9 cellular contexts compared by ENCODE assay signal in genomic region chr18:63098014-63098981, GRCh38.
DNase-seq lines count a peak whose midpoint lies in the region; ATAC-seq lines count a peak whose summit lies in the region.
"Had no signal": no experiment of that assay in that cellular context is flagged by ENCODE, and none has a peak within 500 bp of the region (broad histone marks: within the 10 kb centered on the region; RNA-seq: fewer than 3 reads in every experiment).

No MANE protein-coding gene starts in this region.

- no peak overlapping the region for H3K27ac ChIP-seq in substantia nigra (ENCODE audit: low read depth, low read length, poor library complexity, severe bottlenecking)
- H3K27ac ChIP-seq: SK-N-MC had no signal

- H3K27ac Mint-ChIP-seq in activated CD8-positive, alpha-beta memory T cell treated with anti-CD3 and anti-CD28 coated beads, Interleukin-2, amount 10 ng/mL, durations not matched to agents 7 days and 5 days, result peak overlapping the region; percentile 35

- peaks cover 65% of the 10 kb centered on the region for H3K27me3 Mint-ChIP-seq in activated CD8-positive, alpha-beta memory T cell treated with anti-CD3 and anti-CD28 coated beads, Interleukin-2, amount 10 ng/mL, durations not matched to agents 7 days and 5 days

- H3K9me3 Mint-ChIP-seq in activated CD8-positive, alpha-beta memory T cell treated with anti-CD3 and anti-CD28 coated beads, Interleukin-2, amount 10 ng/mL, durations not matched to agents 7 days and 5 days (ENCODE audit: low read depth), result peaks cover 4% of the 10 kb centered on the region

- H3K4me3 Mint-ChIP-seq in activated CD8-positive, alpha-beta memory T cell treated with anti-CD3 and anti-CD28 coated beads, Interleukin-2, amount 10 ng/mL, durations not matched to agents 7 days and 5 days, result no peak overlapping the region

- CTCF ChIA-PET in activated CD8-positive, alpha-beta memory T cell treated with anti-CD3 and anti-CD28 coated beads, Interleukin-2, amount 10 ng/mL, durations not matched to agents 7 days and 5 days (lab: Charles Lee), result interaction anchor here (1.1 to 1.3 kb wide), 3 partner anchors 18 to 53 kb away, joined by 3 read pairs; no protein-coding TSS in a partner anchor

- DNase-seq in activated CD8-positive, alpha-beta memory T cell treated with anti-CD3 and anti-CD28 coated beads, Interleukin-2, amount 10 ng/mL, durations not matched to agents 7 days and 5 days, result peak; percentile 87
- DNase-seq in activated CD8-positive, alpha-beta memory T cell treated with anti-CD3 and anti-CD28 coated beads, Interleukin-2, amount 50 U/mL, for 4 hours, result no peak
- peak; percentile 17 for DNase-seq in activated CD4-positive, alpha-beta T cell treated with anti-CD3 and anti-CD28 coated beads, Interleukin-2, amount 50 U/mL, for 1 hour
- DNase-seq in stimulated activated naive CD8-positive, alpha-beta T cell treated with anti-CD3 and anti-CD28 coated beads, Interleukin-15, Interleukin-2, amounts not matched to agents 100 U/mL and 50 U/mL, for 24 hours, result peak; percentile 45
- no peak for DNase-seq in NCI-H2196 (lab: John Stamatoyannopoulos, UW; ENCODE audit: unreplicated experiment)
- DNase-seq in substantia nigra (lab: John Stamatoyannopoulos, UW), result no peak
- no peak for DNase-seq in GM03348 (ENCODE audit: low spot score)

- H3K4me1 Mint-ChIP-seq in activated CD8-positive, alpha-beta memory T cell treated with anti-CD3 and anti-CD28 coated beads, Interleukin-2, amount 10 ng/mL, durations not matched to agents 7 days and 5 days, result peaks cover 33% of the 10 kb centered on the region

- peak; percentile 67 for ATAC-seq in activated CD8-positive, alpha-beta memory T cell treated with anti-CD3 and anti-CD28 coated beads, Interleukin-2, amount 10 ng/mL, durations not matched to agents 7 days and 5 days
- peak; percentile 81 for ATAC-seq in HG03103 (IDR thresholded peaks at IDR 0.05; ENCODE audit: low read depth, unreplicated experiment)
- peak; percentile 77 for ATAC-seq in stimulated activated naive CD8-positive, alpha-beta T cell treated with anti-CD3 and anti-CD28 coated beads, Interleukin-15, Interleukin-2, amounts not matched to agents 100 U/mL and 50 U/mL, for 24 hours

- peaks cover 3% of the 10 kb centered on the region for H3K36me3 Mint-ChIP-seq in activated CD8-positive, alpha-beta memory T cell treated with anti-CD3 and anti-CD28 coated beads, Interleukin-2, amount 10 ng/mL, durations not matched to agents 7 days and 5 days

Comparison
In these comparisons a context has a peak if more than half of its experiments do, and no peak if none do; other contexts are left out.
1. DNase-seq: peak in activated CD8-positive, alpha-beta memory T cell treated with anti-CD3 and anti-CD28 coated beads, Interleukin-2, amount 10 ng/mL, durations not matched to agents 7 days and 5 days (single experiment), activated CD4-positive, alpha-beta T cell treated with anti-CD3 and anti-CD28 coated beads, Interleukin-2, amount 50 U/mL, for 1 hour (single experiment) and stimulated activated naive CD8-positive, alpha-beta T cell treated with anti-CD3 and anti-CD28 coated beads, Interleukin-15, Interleukin-2, amounts not matched to agents 100 U/mL and 50 U/mL, for 24 hours (single experiment); none in activated CD8-positive, alpha-beta memory T cell treated with anti-CD3 and anti-CD28 coated beads, Interleukin-2, amount 50 U/mL, for 4 hours (single experiment), NCI-H2196 (single experiment), substantia nigra (0 of 49) and GM03348 (single experiment).
2. Peak in every context shown above with its lines, with median percentiles within 50 percentile points of each other: ATAC-seq.